Comparison of ENCODE assay signal across 20 cellular contexts in the genomic region with DNA sequence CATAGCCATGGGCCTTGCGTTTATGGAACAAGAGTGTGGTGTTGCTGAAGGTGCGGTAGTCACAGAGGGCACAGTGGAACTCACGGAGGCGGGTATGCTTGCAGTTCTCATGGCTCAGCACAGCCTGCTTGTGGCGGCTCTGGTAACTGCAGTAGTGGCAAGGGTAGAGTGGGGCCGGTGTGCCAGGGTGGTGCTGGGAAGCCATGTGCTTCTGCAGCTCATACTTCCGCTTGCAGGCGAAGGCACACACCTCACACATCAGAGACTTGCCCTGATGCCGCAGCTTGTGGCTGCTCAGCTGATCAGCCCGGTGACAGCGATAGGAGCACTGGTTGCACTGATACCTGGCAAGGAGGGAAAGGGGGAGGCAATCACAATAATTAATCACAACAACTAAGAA. TPM values are rescaled to one million over a fixed set of nuclear protein-coding genes. Genes with fewer than 3 reads are reported as not detected.
DNase-seq lines count a peak whose midpoint lies in the region; ATAC-seq and TF ChIP-seq lines count a peak whose summit lies in the region.
"Had no signal": no experiment of that assay in that cellular context is flagged by ENCODE, and none has a peak within 500 bp of the region (broad histone marks: within the 10 kb centered on the region; RNA-seq: fewer than 3 reads in every experiment).

No MANE protein-coding gene starts in this region.

- peaks cover 8 to 16% of the 10 kb centered on the region in 2 experiments; a peak in 3 of 4 replicates for H3K79me1 ChIP-seq in IMR-90 (ENCODE audit: low read depth in 1 of 2, low read length in 2 of 2)

- no peak for ATAC-seq in DND-41 (ENCODE audit: insufficient read depth, low read depth)
- no peak for ATAC-seq in IMR-90 (ENCODE audit: low read depth)
- peak; percentile 46 to 66 (median 56) for ATAC-seq in right lobe of liver
- ATAC-seq in heart left ventricle: no peak
- ATAC-seq: left ventricle myocardium superior had no signal

- H4K5ac ChIP-seq in IMR-90 (ENCODE audit: low read depth, low read length): no peak overlapping the region

- H3K56ac ChIP-seq in IMR-90 (ENCODE audit: extremely low read depth, insufficient read depth, low read length): no peak overlapping the region

- intact Hi-C loops in IMR-90 (cut with micrococcal nuclease): loop anchor here (5.0 to 10.0 kb wide), 2 partner anchors 170 to 352 kb away; partner anchors contain the start of gene TMBIM1
- intact Hi-C loops in right lobe of liver (cut with DNase I): loop anchor here in 1 of 2 donors (10.0 kb wide), 1 partner anchor 50 kb away; no protein-coding TSS in a partner anchor
- intact Hi-C loops in heart left ventricle (cut with DNase I): loop anchor here in 7 of 10 donors (5.0 to 10.0 kb wide), 6 partner anchors 47 to 370 kb away; partner anchors contain the start of genes CNOT9 (in 2 of the 7), USP37 (in 2 of the 7), AAMP (in 1 of the 7) and PNKD (in 1 of the 7)

- no peak overlapping the region for H3K27ac ChIP-seq in DND-41 (ENCODE audit: low read length)
- H3K27ac ChIP-seq in IMR-90 (ENCODE audit: insufficient read depth, low read length): no peak overlapping the region
- peak overlapping the region in 2 of 3 donors; percentile 16 to 55 for H3K27ac ChIP-seq in right lobe of liver
- no peak overlapping the region for H3K27ac ChIP-seq in heart left ventricle
- H3K27ac ChIP-seq: sigmoid colon had no signal

- no peaks in the 10 kb centered on the region for H3K9me3 ChIP-seq in DND-41 (ENCODE audit: insufficient read depth, low read length, severe bottlenecking)
- H3K9me3 ChIP-seq in IMR-90 (ENCODE audit: control insufficient read depth, insufficient read depth, low read length): no peaks in the 10 kb centered on the region
- H3K9me3 ChIP-seq in endocrine pancreas (ENCODE audit: control insufficient read depth, low read length): no peaks in the 10 kb centered on the region
- no peaks in the 10 kb centered on the region for H3K9me3 ChIP-seq in right lobe of liver
- no peaks in the 10 kb centered on the region for H3K9me3 ChIP-seq in heart left ventricle
- H3K9me3 ChIP-seq: sigmoid colon had no signal

- no peak for DNase-seq in DND-41
- no peak for DNase-seq in IMR-90
- peak in 2 of 3 donors; percentile 47 to 58 for DNase-seq in right lobe of liver
- no peak for DNase-seq in heart left ventricle
- DNase-seq in SHP77 (lab: John Stamatoyannopoulos, UW): no peak
- no peak for DNase-seq in nephron progenitor cell
- no peak for DNase-seq in foreskin fibroblast
- DNase-seq: activated CD4-positive, alpha-beta T cell treated with anti-CD3 and anti-CD28 coated beads, Interleukin-2, amount 10 ng/mL, durations not matched to agents 7 days and 5 days; activated T-cell treated with anti-CD3 and anti-CD28 coated beads, Interleukin-2, amount 50 U/mL, for 1 hour; COR-L47; left ventricle myocardium superior; NCI-H1105 treated with DMSO at 0.1 percent for 48 hours; NCI-H2171 treated with DMSO at 0.1 percent for 48 hours; NCI-H774; RPMI8226; sigmoid colon; stimulated activated CD4-positive, alpha-beta T cell treated with anti-CD3 and anti-CD28 coated beads, Interleukin-1b, Interleukin-23, amount 100 ng/mL, for 48 hours; SW 1271 had no signal

- CTCF ChIA-PET in IMR-90 (lab: Yijun Ruan, JAX): no interaction called here

- no peak overlapping the region for H2AK5ac ChIP-seq in IMR-90 (ENCODE audit: low read depth, low read length)

- in situ Hi-C loops in IMR-90 (cut with MboI; ENCODE audit: low sequenced_read_pairs): no loop called here

- POLR2A ChIA-PET in IMR-90 (lab: Charles Lee; ENCODE audit: unreplicated experiment): no interaction called here

- peaks cover 21% of the 10 kb centered on the region for H4K20me1 ChIP-seq in DND-41 (ENCODE audit: insufficient read depth, low read length)
- peaks cover 3% of the 10 kb centered on the region for H4K20me1 ChIP-seq in IMR-90 (ENCODE audit: insufficient read depth, low read length)

- H3K4me1 ChIP-seq in DND-41 (ENCODE audit: insufficient read depth, low read length): no peaks in the 10 kb centered on the region
- no peaks in the 10 kb centered on the region for H3K4me1 ChIP-seq in IMR-90 (ENCODE audit: control insufficient read depth, insufficient read depth, low read length)
- no peaks in the 10 kb centered on the region for H3K4me1 ChIP-seq in endocrine pancreas (ENCODE audit: control insufficient read depth, insufficient read depth, low read length)
- H3K4me1 ChIP-seq in right lobe of liver: peaks cover 0 to 19% (median 0%) of the 10 kb centered on the region in 4 donors
- peaks cover 0 to 7% (median 0%) of the 10 kb centered on the region in 12 donors for H3K4me1 ChIP-seq in heart left ventricle
- H3K4me1 ChIP-seq: sigmoid colon had no signal

- dilution Hi-C loops in IMR-90 (cut with HindIII; ENCODE audit: low sequenced_read_pairs, unreplicated experiment): no loop called here

- H3K27ac Mint-ChIP-seq in nephron progenitor cell: no peak overlapping the region
- H3K27ac Mint-ChIP-seq: activated CD4-positive, alpha-beta T cell treated with anti-CD3 and anti-CD28 coated beads, Interleukin-2, amount 10 ng/mL, durations not matched to agents 7 days and 5 days; activated naive CD8-positive, alpha-beta T cell had no signal

- H2AFZ ChIP-seq in DND-41 (ENCODE audit: low read depth, low read length): no peak overlapping the region
- H2AFZ ChIP-seq in IMR-90 (replicated peaks; ENCODE audit: low read length, poor library complexity): no peak overlapping the region

- H2BK15ac ChIP-seq in IMR-90 (ENCODE audit: low read depth, low read length): no peak overlapping the region

- no peak for TF ChIP-seq RAD21 in IMR-90 (IDR thresholded peaks at IDR 0.05; ENCODE audit: low read length)

- H2BK120ac ChIP-seq in IMR-90 (ENCODE audit: low read depth, low read length): no peak overlapping the region

- no peak overlapping the region for H3K18ac ChIP-seq in IMR-90 (ENCODE audit: low read depth, low read length)

- no peaks in the 10 kb centered on the region for H3K9me1 ChIP-seq in IMR-90 (ENCODE audit: insufficient read depth, low read length)

- no peak overlapping the region for H3K14ac ChIP-seq in IMR-90 (replicated peaks; ENCODE audit: low read depth, low read length)

- H3K36me3 Mint-ChIP-seq in nephron progenitor cell (ENCODE audit: low read depth): peaks cover 56% of the 10 kb centered on the region

- H3K36me3 ChIP-seq in DND-41 (ENCODE audit: insufficient read depth, low read length): peaks cover 83% of the 10 kb centered on the region
- peaks cover 72% of the 10 kb centered on the region for H3K36me3 ChIP-seq in IMR-90 (ENCODE audit: control insufficient read depth, insufficient read depth, low read length)
- peaks cover 9% of the 10 kb centered on the region for H3K36me3 ChIP-seq in endocrine pancreas (ENCODE audit: control insufficient read depth, insufficient read depth, low read length)
- H3K36me3 ChIP-seq in right lobe of liver: peaks cover 5 to 55% (median 16%) of the 10 kb centered on the region in 4 donors
- peaks cover 0 to 99% (median 96%) of the 10 kb centered on the region in 9 donors for H3K36me3 ChIP-seq in heart left ventricle

- H3K79me2 ChIP-seq in DND-41 (ENCODE audit: insufficient read depth, low read length): peaks cover 8% of the 10 kb centered on the region

- H3K4me3 ChIP-seq in DND-41 (ENCODE audit: low read depth in 1 of 2, low read length in 2 of 2) (no peak overlapping the region), IMR-90 (ENCODE audit: insufficient read depth, low read depth, low read length) (no peak overlapping the region), endocrine pancreas (ENCODE audit: control insufficient read depth, insufficient read depth, low read length) (no peak overlapping the region), right lobe of liver (no peak overlapping the region), heart left ventricle (no peak overlapping the region), foreskin fibroblast (ENCODE audit: low read depth in 1 of 2, low read length in 2 of 2) (no peak overlapping the region)
- H3K4me3 ChIP-seq: sigmoid colon had no signal

- no peaks in the 10 kb centered on the region for H3K27me3 Mint-ChIP-seq in nephron progenitor cell (ENCODE audit: low read depth, poor library complexity)
- H3K27me3 Mint-ChIP-seq: activated CD4-positive, alpha-beta T cell treated with anti-CD3 and anti-CD28 coated beads, Interleukin-2, amount 10 ng/mL, durations not matched to agents 7 days and 5 days; activated naive CD8-positive, alpha-beta T cell had no signal

- TF ChIP-seq CTCF in DND-41 (IDR thresholded peaks at IDR 0.05; ENCODE audit: borderline replicate concordance, extremely low read depth, low read length, poor library complexity, severe bottlenecking): peak; percentile 4
- no peak for TF ChIP-seq CTCF in IMR-90 (conservative IDR thresholded peaks at IDR 0.05; ENCODE audit: low read depth, low read length)
- peak in 3 of 4 donors; percentile 5 to 32 (median 32) for TF ChIP-seq CTCF in right lobe of liver (IDR thresholded peaks at IDR 0.05)
- TF ChIP-seq CTCF in heart left ventricle (IDR thresholded peaks at IDR 0.05): no peak
- no peak for TF ChIP-seq CTCF in nephron progenitor cell (IDR thresholded peaks at IDR 0.05)
- TF ChIP-seq CTCF in foreskin fibroblast (IDR thresholded peaks at IDR 0.05; ENCODE audit: low read depth, low read length): no peak

- no peak overlapping the region for H3K4me3 Mint-ChIP-seq in nephron progenitor cell
- H3K4me3 Mint-ChIP-seq: activated CD4-positive, alpha-beta T cell treated with anti-CD3 and anti-CD28 coated beads, Interleukin-2, amount 10 ng/mL, durations not matched to agents 7 days and 5 days; activated naive CD8-positive, alpha-beta T cell had no signal

- H3K9me3 Mint-ChIP-seq in nephron progenitor cell: no peaks in the 10 kb centered on the region
- H3K9me3 Mint-ChIP-seq: activated CD4-positive, alpha-beta T cell treated with anti-CD3 and anti-CD28 coated beads, Interleukin-2, amount 10 ng/mL, durations not matched to agents 7 days and 5 days had no signal

- no peak overlapping the region for H3K4ac ChIP-seq in IMR-90 (ENCODE audit: low read depth, low read length)

- H3K4me2 ChIP-seq in DND-41 (ENCODE audit: insufficient read depth, low read length) (no peak overlapping the region), IMR-90 (ENCODE audit: low read depth, low read length) (no peak overlapping the region)

- H2BK20ac ChIP-seq in IMR-90 (ENCODE audit: low read depth, low read length): no peak overlapping the region

- no peaks in the 10 kb centered on the region for H3K4me1 Mint-ChIP-seq in nephron progenitor cell

- H3K9ac ChIP-seq in DND-41 (ENCODE audit: low read depth, low read length) (no peak overlapping the region), IMR-90 (ENCODE audit: low read depth, low read length) (no peak overlapping the region), endocrine pancreas (ENCODE audit: control insufficient read depth, insufficient read depth, low read length) (peak overlapping the region; percentile 0)

- H3K27me3 ChIP-seq in DND-41 (ENCODE audit: insufficient read depth, low read length, poor library complexity): no peaks in the 10 kb centered on the region
- H3K27me3 ChIP-seq in IMR-90 (ENCODE audit: control insufficient read depth, insufficient read depth, low read length): no peaks in the 10 kb centered on the region
- no peaks in the 10 kb centered on the region for H3K27me3 ChIP-seq in endocrine pancreas (ENCODE audit: control insufficient read depth, insufficient read depth, low read length)
- H3K27me3 ChIP-seq in right lobe of liver: no peaks in the 10 kb centered on the region
- no peaks in the 10 kb centered on the region for H3K27me3 ChIP-seq in heart left ventricle
- H3K27me3 ChIP-seq: sigmoid colon had no signal

- WGBS in IMR-90 (ENCODE audit: extremely low coverage in 2 of 2, insufficient read length in 1 of 2), 2 experiments: no CpG with 5 or more reads among the region's 11 CpGs
- 60% methylated on average over 1 of the region's 11 CpGs for whole genome bisulfite sequencing in right lobe of liver (ENCODE audit: insufficient coverage, low coverage, low lambda C conversion rate, missing lambda C conversion rate)
- WGBS in heart left ventricle, 4 donors: 90 to 92% (median 91%) methylated on average over 11 of the region's 11 CpGs

- BruUV-seq in IMR-90 (replicated peaks; lab: Mats Ljungman, UMichigan): no TSS peak

- no peak overlapping the region for H3K23ac ChIP-seq in IMR-90 (ENCODE audit: low read depth, low read length)

- no peak overlapping the region for H4K8ac ChIP-seq in IMR-90 (ENCODE audit: low read depth in 2 of 2, low read length in 2 of 2)

- no peak overlapping the region for H4K91ac ChIP-seq in IMR-90 (ENCODE audit: insufficient read depth, low read depth, low read length)

- TF ChIP-seq POLR2A in IMR-90 (IDR thresholded peaks at IDR 0.05; ENCODE audit: low read depth, low read length): no peak
- TF ChIP-seq POLR2A in right lobe of liver (IDR thresholded peaks at IDR 0.05): no peak
- TF ChIP-seq POLR2A in heart left ventricle (IDR thresholded peaks at IDR 0.05): no peak

- H2AK9ac ChIP-seq in IMR-90 (replicated peaks; ENCODE audit: low read depth, low read length, poor library complexity): peak overlapping the region; percentile 35

- peak overlapping the region; percentile 7 for H2BK5ac ChIP-seq in IMR-90 (ENCODE audit: low read depth, low read length, poor library complexity, severe bottlenecking)

RNA-seq across cellular contexts. Expression of gene ZNF142, which starts 14.7 kb away (rescaled TPM):
- total RNA-seq in IMR-90 (2012; rRNA removed) (3.3 and 4.3 TPM in 2 replicates), right lobe of liver (10 to 100 TPM in 2 of 6 experiments, 1 to 10 TPM in 4; 7.1 to 12.5 (median 7.5) TPM), heart left ventricle (10 to 100 TPM; 18.1 to 46.0 (median 21.8) TPM)
- polyA plus RNA-seq in IMR-90 (2012; rRNA removed) (9.7 and 12.1 TPM in 2 replicates), heart left ventricle (10 to 100 TPM; 10.4 to 12.6 TPM)
- polyA plus RNA-seq in IMR-90 (2012; cell fraction: cytosol; rRNA removed): 3.6 and 5.6 TPM in 2 replicates
- 16.7 and 38.4 TPM in 2 replicates for polyA plus RNA-seq in IMR-90 (2012; cell fraction: nucleus; rRNA removed; ENCODE audit: low replicate concordance)

RNA-seq across cellular contexts. Expression of gene BCS1L, which starts 14.8 kb away (rescaled TPM):
- total RNA-seq in IMR-90 (2012; rRNA removed): 39.1 and 39.2 TPM in 2 replicates
- polyA plus RNA-seq in IMR-90 (2012; rRNA removed): 56.7 and 56.9 TPM in 2 replicates
- polyA plus RNA-seq in IMR-90 (2012; cell fraction: cytosol; rRNA removed): 35.4 and 45.1 TPM in 2 replicates
- 105 and 153 TPM in 2 replicates for polyA plus RNA-seq in IMR-90 (2012; cell fraction: nucleus; rRNA removed; ENCODE audit: low replicate concordance)
- 10 to 100 TPM; 19.7 to 34.1 (median 28.0) TPM for total RNA-seq in right lobe of liver
- total RNA-seq in heart left ventricle: 10 to 100 TPM; 27.3 to 53.2 (median 43.7) TPM
- 10 to 100 TPM; 43.3 to 54.7 TPM for polyA plus RNA-seq in heart left ventricle

RNA-seq across cellular contexts. Expression of gene RNF25, which starts 27.1 kb away (rescaled TPM):
- total RNA-seq in IMR-90 (2012; rRNA removed): 54.4 and 56.5 TPM in 2 replicates
- 78.0 and 78.1 TPM in 2 replicates for polyA plus RNA-seq in IMR-90 (2012; rRNA removed)
- 45.2 and 49.5 TPM in 2 replicates for polyA plus RNA-seq in IMR-90 (2012; cell fraction: cytosol; rRNA removed)
- polyA plus RNA-seq in IMR-90 (2012; cell fraction: nucleus; rRNA removed; ENCODE audit: low replicate concordance): 54.1 and 70.6 TPM in 2 replicates
- 10 to 100 TPM in 1 of 6 experiments, 1 to 10 TPM in 5; 7.7 to 11.1 (median 9.1) TPM for total RNA-seq in right lobe of liver
- total RNA-seq in heart left ventricle: 10 to 100 TPM in 8 of 9 donors, 1 to 10 TPM in 1; 9.7 to 23.8 (median 15.0) TPM
- polyA plus RNA-seq in heart left ventricle: 10 to 100 TPM; 21.0 to 24.0 TPM

RNA-seq across cellular contexts. Expression of gene STK36, which starts 27.2 kb away (rescaled TPM):
- 15.3 and 17.6 TPM in 2 replicates for total RNA-seq in IMR-90 (2012; rRNA removed)
- polyA plus RNA-seq in IMR-90 (2012; rRNA removed): 40.8 and 44.5 TPM in 2 replicates
- 13.9 and 16.1 TPM in 2 replicates for polyA plus RNA-seq in IMR-90 (2012; cell fraction: cytosol; rRNA removed)
- 304 and 341 TPM in 2 replicates for polyA plus RNA-seq in IMR-90 (2012; cell fraction: nucleus; rRNA removed; ENCODE audit: low replicate concordance)
- 10 to 100 TPM in 5 of 6 experiments, 1 to 10 TPM in 1; 9.2 to 14.0 (median 12.7) TPM for total RNA-seq in right lobe of liver
- 10 to 100 TPM in 3 of 9 donors, 1 to 10 TPM in 6; 4.7 to 16.2 (median 7.9) TPM for total RNA-seq in heart left ventricle
- 1 to 10 TPM; 6.9 to 8.0 TPM for polyA plus RNA-seq in heart left ventricle

RNA-seq across cellular contexts. Expression of gene PLCD4, which starts 37.0 kb away (rescaled TPM):
- total RNA-seq in IMR-90 (2012; rRNA removed) (1.4 and 2.0 TPM in 2 replicates), right lobe of liver (under 1 TPM; 0.31 to 0.95 (median 0.56) TPM), heart left ventricle (1 to 10 TPM in 4 of 9 donors, under 1 TPM in 5; 0.14 to 1.9 (median 0.67) TPM)
- polyA plus RNA-seq in IMR-90 (2012; rRNA removed) (1.5 and 1.9 TPM in 2 replicates), heart left ventricle (under 1 TPM; 0.11 to 0.34 TPM)
- 1.2 and 1.3 TPM in 2 replicates for polyA plus RNA-seq in IMR-90 (2012; cell fraction: cytosol; rRNA removed)
- polyA plus RNA-seq in IMR-90 (2012; cell fraction: nucleus; rRNA removed; ENCODE audit: low replicate concordance): 7.4 and 15.7 TPM in 2 replicates

Comparison
In these comparisons a context has a peak if more than half of its experiments do, and no peak if none do; other contexts are left out.
1. ATAC-seq: peak in right lobe of liver (4 of 4); none in DND-41 (single experiment), IMR-90 (single experiment) and heart left ventricle (0 of 4).
2. DNase-seq: peak in right lobe of liver (2 of 3); none in DND-41 (single experiment), IMR-90 (single experiment), heart left ventricle (0 of 5), SHP77 (0 of 2), nephron progenitor cell (single experiment) and foreskin fibroblast (0 of 2).
3. H3K27ac ChIP-seq: peak in right lobe of liver (2 of 3); none in DND-41 (single experiment), IMR-90 (single experiment) and heart left ventricle (0 of 12).
4. CTCF ChIP-seq: peak in DND-41 (single experiment) and right lobe of liver (3 of 4); none in IMR-90 (single experiment), heart left ventricle (0 of 12), nephron progenitor cell (single experiment) and foreskin fibroblast (single experiment).